In the genomic region with DNA sequence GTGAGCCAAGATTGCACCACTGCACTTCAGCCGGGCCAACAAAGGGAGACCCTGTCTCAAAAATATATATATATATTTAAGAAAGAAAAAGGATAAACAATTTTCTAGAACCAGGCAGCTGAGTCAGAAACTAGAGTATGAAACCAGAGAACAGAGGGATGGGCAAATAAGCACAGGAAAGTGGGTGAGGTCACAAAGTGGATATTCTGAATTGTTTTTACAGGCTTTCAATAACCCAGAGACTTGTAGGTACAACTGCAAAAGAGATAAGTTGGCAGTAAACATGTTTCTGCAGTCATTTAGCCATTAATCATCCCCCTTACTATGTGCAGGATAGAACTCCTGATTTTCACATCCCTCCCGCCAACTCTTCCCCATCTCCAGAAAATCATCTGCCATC, we compare ENCODE assay signal across 14 cellular contexts.
"Had no signal": no experiment of that assay in that cellular context is flagged by ENCODE, and none has a peak within 500 bp of the region (broad histone marks: within the 10 kb centered on the region; RNA-seq: fewer than 3 reads in every experiment).

No MANE protein-coding gene starts in this region.

- ATAC-seq: activated CD4-positive, CD25-positive, alpha-beta regulatory T cell treated with anti-CD3 and anti-CD28 coated beads, Interleukin-2, amount 50 U/mL, for 24 hours had no signal

- H3K27ac ChIP-seq: neural progenitor cell, parathyroid adenoma, stomach, thoracic aorta had no signal

- H3K36me3 ChIP-seq: neural progenitor cell, stomach, thoracic aorta had no signal

- H3K4me2 ChIP-seq: neural progenitor cell had no signal

- H3K4me1 ChIP-seq: neural progenitor cell, parathyroid adenoma had no signal

- DNase-seq: activated CD8-positive, alpha-beta memory T cell treated with anti-CD3 and anti-CD28 coated beads for 24 hours; amygdala; cerebellar nuclear complex; dermis blood vessel endothelial cell; hippocampal formation; kidney glomerular epithelial cell; stimulated activated CD4-positive, alpha-beta T cell treated with anti-CD3 and anti-CD28 coated beads, Interleukin-4, amount 100 ng/mL, for 1 hour; stimulated activated CD8-positive, alpha-beta memory T cell treated with anti-CD3 and anti-CD28 coated beads, Interleukin-4, amount 100 ng/mL, for 48 hours; stomach had no signal

- H3K4me3 Mint-ChIP-seq: brain, neural progenitor cell had no signal

- H3K4me3 ChIP-seq: neural progenitor cell, stomach, thoracic aorta had no signal

- H3K36me3 Mint-ChIP-seq: brain, neural progenitor cell had no signal

- H3K9ac ChIP-seq: neural progenitor cell, parathyroid adenoma had no signal

- H3K9me3 ChIP-seq: stomach, thoracic aorta had no signal

- H3K27me3 ChIP-seq: neural progenitor cell, stomach had no signal

- H2AFZ ChIP-seq: neural progenitor cell, parathyroid adenoma had no signal

- H3K27ac Mint-ChIP-seq: brain, neural progenitor cell had no signal
